21 cellular contexts compared by ENCODE assay signal in genomic region chr2:120631241-120631640, GRCh38.
A peak's percentile ranks its signal among the peaks of the same experiment; 100 is the strongest.
DNase-seq lines count a peak whose midpoint lies in the region; ATAC-seq, FAIRE-seq and TF ChIP-seq lines count a peak whose summit lies in the region.
"Had no signal": no experiment of that assay in that cellular context is flagged by ENCODE, and none has a peak within 500 bp of the region (broad histone marks: within the 10 kb centered on the region; RNA-seq: fewer than 3 reads in every experiment).

No MANE protein-coding gene starts in this region.

- no peak overlapping the region for H3K27ac Mint-ChIP-seq in activated CD4-positive, alpha-beta memory T cell treated with anti-CD3 and anti-CD28 coated beads, Interleukin-2, amount 10 ng/mL, durations not matched to agents 7 days and 5 days
- no peak overlapping the region for H3K27ac Mint-ChIP-seq in naive thymus-derived CD4-positive, alpha-beta T cell
- H3K27ac Mint-ChIP-seq: H9 had no signal

- H3K4me2 ChIP-seq in keratinocyte (ENCODE audit: control insufficient read depth, extremely low read depth, insufficient read depth, low read depth, low read length) (no peak overlapping the region), smooth muscle cell (peak overlapping the region; percentile 36)
- H3K4me2 ChIP-seq: A549 had no signal

- H3K27ac ChIP-seq in C4-2B, result peak overlapping the region; percentile 81
- H3K27ac ChIP-seq in keratinocyte (ENCODE audit: control insufficient read depth, insufficient read depth, low read length), result no peak overlapping the region
- H3K27ac ChIP-seq in smooth muscle cell (ENCODE audit: low read depth), result peak overlapping the region; percentile 41
- H3K27ac ChIP-seq in naive thymus-derived CD4-positive, alpha-beta T cell (ENCODE audit: low read depth, low read length), result no peak overlapping the region
- H3K27ac ChIP-seq: A549, Peyer's patch, SK-N-MC had no signal

- DNase-seq in adipocyte (ENCODE audit: low read depth) (peak; percentile 17), keratinocyte (ENCODE audit: low read depth, low spot score) (no peak), smooth muscle cell (lab: John Stamatoyannopoulos, UW; ENCODE audit: unreplicated experiment) (no peak), T-helper 2 cell (no peak)
- DNase-seq in activated CD4-positive, alpha-beta memory T cell treated with anti-CD3 and anti-CD28 coated beads, Interleukin-2, amount 10 ng/mL, durations not matched to agents 7 days and 5 days, result no peak
- no peak for DNase-seq in naive thymus-derived CD4-positive, alpha-beta T cell
- DNase-seq: DMS 273 treated with DMSO at 0.1 percent for 48 hours; H9; NCI-H1105; NCI-H2081; NCI-H2171 treated with DMSO at 0.1 percent for 48 hours; NCI-H748 treated with DMSO at 0.1 percent for 48 hours; NK-92 treated with Interleukin-12 subunit alpha and Interleukin-12 subunit beta, amount 100 ng/mL, for 24 hours; Peyer's patch; Right ventricle myocardium superior had no signal

- CTCF ChIA-PET in activated CD4-positive, alpha-beta memory T cell treated with anti-CD3 and anti-CD28 coated beads, Interleukin-2, amount 10 ng/mL, durations not matched to agents 7 days and 5 days (lab: Charles Lee), result no interaction called here
- CTCF ChIA-PET in naive thymus-derived CD4-positive, alpha-beta T cell (lab: Charles Lee), result no interaction called here

- H4K20me1 ChIP-seq in keratinocyte (ENCODE audit: control insufficient read depth, extremely low read depth, insufficient read depth, low read length) (no peaks in the 10 kb centered on the region), smooth muscle cell (ENCODE audit: low read depth) (no peaks in the 10 kb centered on the region)

- H3K9ac ChIP-seq in adipocyte (ENCODE audit: low read length), result no peak overlapping the region
- no peak overlapping the region for H3K9ac ChIP-seq in keratinocyte (ENCODE audit: control insufficient read depth, extremely low read depth, insufficient read depth, low read length)
- no peak overlapping the region for H3K9ac ChIP-seq in smooth muscle cell (ENCODE audit: low read depth)

- H3K4me1 Mint-ChIP-seq in activated CD4-positive, alpha-beta memory T cell treated with anti-CD3 and anti-CD28 coated beads, Interleukin-2, amount 10 ng/mL, durations not matched to agents 7 days and 5 days, result no peaks in the 10 kb centered on the region
- no peaks in the 10 kb centered on the region for H3K4me1 Mint-ChIP-seq in naive thymus-derived CD4-positive, alpha-beta T cell
- H3K4me1 Mint-ChIP-seq: CD14-positive monocyte had no signal

- H3K36me3 ChIP-seq in adipocyte (ENCODE audit: control insufficient read depth, insufficient read depth, low read length, severe bottlenecking), result no peaks in the 10 kb centered on the region
- no peaks in the 10 kb centered on the region for H3K36me3 ChIP-seq in keratinocyte (ENCODE audit: control insufficient read depth in 2 of 2, extremely low read depth in 1 of 2, insufficient read depth in 2 of 2, low read length in 2 of 2)
- no peaks in the 10 kb centered on the region for H3K36me3 ChIP-seq in smooth muscle cell (ENCODE audit: low read depth)
- H3K36me3 ChIP-seq in naive thymus-derived CD4-positive, alpha-beta T cell (ENCODE audit: control insufficient read depth in 2 of 3, insufficient read depth in 3 of 3, low read length in 3 of 3), result no peaks in the 10 kb centered on the region
- H3K36me3 ChIP-seq: Peyer's patch had no signal

- no peaks in the 10 kb centered on the region for H3F3A ChIP-seq in smooth muscle cell (ENCODE audit: low read depth)

- TF ChIP-seq CTCF in C4-2B (conservative IDR thresholded peaks at IDR 0.05) (no peak), keratinocyte (optimal IDR thresholded peaks at IDR 0.05 in 1 of 3, IDR thresholded peaks at IDR 0.05 in 1 of 3, conservative IDR thresholded peaks at IDR 0.05 in 1 of 3; ENCODE audit: extremely low read depth in 1 of 3, insufficient read depth in 2 of 3, low read length in 3 of 3) (no peak), smooth muscle cell (IDR thresholded peaks at IDR 0.05; ENCODE audit: borderline replicate concordance, insufficient read depth, poor library complexity, severe bottlenecking) (no peak)

- H2AFZ ChIP-seq in keratinocyte (ENCODE audit: control insufficient read depth, low read length) (peak overlapping the region; percentile 27), smooth muscle cell (ENCODE audit: low read depth) (peak overlapping the region; percentile 4)

- H3K4me1 ChIP-seq in adipocyte (ENCODE audit: control insufficient read depth, insufficient read depth, low read length) (no peaks in the 10 kb centered on the region), keratinocyte (ENCODE audit: control insufficient read depth, extremely low read depth, insufficient read depth, low read length) (peaks cover 9% of the 10 kb centered on the region), smooth muscle cell (ENCODE audit: low read depth) (peaks cover 4% of the 10 kb centered on the region)
- H3K4me1 ChIP-seq in naive thymus-derived CD4-positive, alpha-beta T cell (ENCODE audit: control insufficient read depth in 2 of 2, insufficient read depth in 2 of 2, low read length in 2 of 2), result no peaks in the 10 kb centered on the region
- H3K4me1 ChIP-seq: A549, Peyer's patch had no signal

- dilution Hi-C loops in keratinocyte (cut with MboI; ENCODE audit: extremely low pct_ligation_motif_present, low sequenced_read_pairs), result no loop called here

- no peak overlapping the region for H3K4me3 Mint-ChIP-seq in activated CD4-positive, alpha-beta memory T cell treated with anti-CD3 and anti-CD28 coated beads, Interleukin-2, amount 10 ng/mL, durations not matched to agents 7 days and 5 days
- no peak overlapping the region for H3K4me3 Mint-ChIP-seq in naive thymus-derived CD4-positive, alpha-beta T cell
- H3K4me3 Mint-ChIP-seq: CD14-positive monocyte, H9 had no signal

- H3K36me3 Mint-ChIP-seq in activated CD4-positive, alpha-beta memory T cell treated with anti-CD3 and anti-CD28 coated beads, Interleukin-2, amount 10 ng/mL, durations not matched to agents 7 days and 5 days (ENCODE audit: low read depth), result no peaks in the 10 kb centered on the region
- H3K36me3 Mint-ChIP-seq in naive thymus-derived CD4-positive, alpha-beta T cell, result no peaks in the 10 kb centered on the region
- H3K36me3 Mint-ChIP-seq: CD14-positive monocyte had no signal

- ATAC-seq in naive thymus-derived CD4-positive, alpha-beta T cell, result no peak
- no peak for ATAC-seq in GM18520 (IDR thresholded peaks at IDR 0.05; ENCODE audit: unreplicated experiment)
- ATAC-seq: A549 had no signal

- H3K9me1 ChIP-seq in keratinocyte (ENCODE audit: control insufficient read depth, extremely low read depth, insufficient read depth, low read length), result no peaks in the 10 kb centered on the region

- no peak overlapping the region for H3K4me3 ChIP-seq in adipocyte (ENCODE audit: low read length)
- no peak overlapping the region for H3K4me3 ChIP-seq in keratinocyte (ENCODE audit: control insufficient read depth in 2 of 3, extremely low read depth in 1 of 3, insufficient read depth in 2 of 3, low read depth in 1 of 3, low read length in 3 of 3)
- H3K4me3 ChIP-seq in smooth muscle cell, result no peak overlapping the region
- H3K4me3 ChIP-seq in naive thymus-derived CD4-positive, alpha-beta T cell (ENCODE audit: low read length), result no peak overlapping the region
- H3K4me3 ChIP-seq: A549, Peyer's patch, SK-N-MC had no signal

- H3K27me3 ChIP-seq in adipocyte (replicated peaks; ENCODE audit: control insufficient read depth, insufficient read depth, low read length) (peaks cover 52% of the 10 kb centered on the region), keratinocyte (ENCODE audit: control insufficient read depth, extremely low read depth, insufficient read depth, low read length) (peaks cover 3% of the 10 kb centered on the region), smooth muscle cell (ENCODE audit: low read depth) (no peaks in the 10 kb centered on the region)
- H3K27me3 ChIP-seq in naive thymus-derived CD4-positive, alpha-beta T cell (ENCODE audit: control insufficient read depth in 2 of 2, insufficient read depth in 2 of 2, low read length in 2 of 2), result no peaks in the 10 kb centered on the region
- H3K27me3 ChIP-seq: Peyer's patch had no signal

- H3K9me3 Mint-ChIP-seq in activated CD4-positive, alpha-beta memory T cell treated with anti-CD3 and anti-CD28 coated beads, Interleukin-2, amount 10 ng/mL, durations not matched to agents 7 days and 5 days, result no peaks in the 10 kb centered on the region
- H3K9me3 Mint-ChIP-seq in naive thymus-derived CD4-positive, alpha-beta T cell, result peaks cover 0 to 5% (median 0%) of the 10 kb centered on the region in 11 donors

- POLR2A ChIA-PET in activated CD4-positive, alpha-beta memory T cell treated with anti-CD3 and anti-CD28 coated beads, Interleukin-2, amount 10 ng/mL, durations not matched to agents 7 days and 5 days (lab: Charles Lee), result no interaction called here
- POLR2A ChIA-PET in naive thymus-derived CD4-positive, alpha-beta T cell (lab: Charles Lee), result no interaction called here

- peaks cover 9% of the 10 kb centered on the region for H3K9me3 ChIP-seq in adipocyte (ENCODE audit: control insufficient read depth, low read length)
- H3K9me3 ChIP-seq in keratinocyte (ENCODE audit: control insufficient read depth, low read depth, low read length), result no peaks in the 10 kb centered on the region
- H3K9me3 ChIP-seq in smooth muscle cell (replicated peaks; ENCODE audit: low read depth), result no peaks in the 10 kb centered on the region
- no peaks in the 10 kb centered on the region for H3K9me3 ChIP-seq in naive thymus-derived CD4-positive, alpha-beta T cell (ENCODE audit: control insufficient read depth in 2 of 3, low read length in 3 of 3)
- H3K9me3 ChIP-seq: Peyer's patch had no signal

- no peaks in the 10 kb centered on the region for H3K79me2 ChIP-seq in keratinocyte (ENCODE audit: control insufficient read depth, insufficient read depth, low read length)
- no peaks in the 10 kb centered on the region for H3K79me2 ChIP-seq in smooth muscle cell (ENCODE audit: low read depth)

- 64% methylated on average over 4 of the region's 4 CpGs for WGBS in smooth muscle cell (ENCODE audit: low lambda C conversion rate)

- no peak for FAIRE-seq in keratinocyte (lab: Jason Lieb, UNC)
- FAIRE-seq: A549, G401.6 had no signal

- intact Hi-C loops in naive thymus-derived CD4-positive, alpha-beta T cell (cut with micrococcal nuclease), result no loop called here

- peaks cover 5% of the 10 kb centered on the region for H3K27me3 Mint-ChIP-seq in activated CD4-positive, alpha-beta memory T cell treated with anti-CD3 and anti-CD28 coated beads, Interleukin-2, amount 10 ng/mL, durations not matched to agents 7 days and 5 days
- H3K27me3 Mint-ChIP-seq in naive thymus-derived CD4-positive, alpha-beta T cell, result peaks cover 0 to 21% (median 8%) of the 10 kb centered on the region in 5 donors

Comparison
In these comparisons a context has a peak if more than half of its experiments do, and no peak if none do; other contexts are left out.
1. H3K27ac ChIP-seq: peak in C4-2B (single experiment) and smooth muscle cell (single experiment); none in keratinocyte (single experiment) and naive thymus-derived CD4-positive, alpha-beta T cell (single experiment).